20 cellular contexts compared by ENCODE assay signal in the genomic region with DNA sequence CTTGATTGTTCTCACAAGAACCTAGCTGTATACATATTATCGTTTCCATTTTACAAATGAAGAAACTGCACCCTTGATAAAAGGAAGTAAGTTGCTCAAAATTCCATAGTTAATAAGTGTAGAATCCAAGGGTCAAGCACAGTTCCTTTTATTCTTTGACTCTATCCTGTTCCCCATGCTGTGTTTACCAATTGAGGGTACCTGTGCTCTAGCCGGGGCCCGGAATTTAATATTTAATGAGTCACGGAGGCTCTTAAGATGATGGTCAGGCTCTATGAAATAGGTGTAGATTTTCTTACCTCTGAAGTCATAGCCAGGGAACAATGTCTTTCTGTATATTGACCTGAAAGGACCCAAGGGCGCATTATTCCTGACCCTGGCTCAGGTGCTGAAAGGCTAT.
A peak's percentile ranks its signal among the peaks of the same experiment; 100 is the strongest.
DNase-seq lines count a peak whose midpoint lies in the region; ATAC-seq and TF ChIP-seq lines count a peak whose summit lies in the region.
"Had no signal": no experiment of that assay in that cellular context is flagged by ENCODE, and none has a peak within 500 bp of the region (broad histone marks: within the 10 kb centered on the region; RNA-seq: fewer than 3 reads in every experiment).

No MANE protein-coding gene starts in this region.

- TF ChIP-seq EP300 in suprapubic skin (IDR thresholded peaks at IDR 0.05): no peak

- H3K4me1 Mint-ChIP-seq in WTC11: peaks cover 35% of the 10 kb centered on the region
- H3K4me1 Mint-ChIP-seq in activated CD4-positive, alpha-beta T cell treated with anti-CD3 and anti-CD28 coated beads for 36 hours: peaks cover 25% of the 10 kb centered on the region

- H3K27ac ChIP-seq in duodenal mucosa (ENCODE audit: low read depth, low read length): peak overlapping the region; percentile 43
- peak overlapping the region; percentile 50 to 53 for H3K27ac ChIP-seq in mucosa of rectum (ENCODE audit: low read depth in 2 of 2, low read length in 2 of 2)
- H3K27ac ChIP-seq in suprapubic skin: peak overlapping the region; percentile 89

- no peak overlapping the region for H3K27ac Mint-ChIP-seq in WTC11
- no peak overlapping the region for H3K27ac Mint-ChIP-seq in activated CD4-positive, alpha-beta T cell treated with anti-CD3 and anti-CD28 coated beads for 36 hours
- H3K27ac Mint-ChIP-seq: activated naive CD8-positive, alpha-beta T cell; activated T-helper 2 cell treated with anti-CD3 and anti-CD28 coated beads, Interferon-gamma antibody, Interleukin-2, Interleukin-4, amounts not matched to agents 10 μg/mL and 5 μg/mL and 100 μg/mL, durations not matched to agents 14 hours and 24 hours and 36 hours; CD4-positive, alpha-beta T cell; stimulated activated naive CD8-positive, alpha-beta T cell treated with anti-CD3 and anti-CD28 coated beads, Interleukin-15, amount 100 ng/mL, for 72 hours; T-helper 17 cell had no signal

- H3K4me1 ChIP-seq in duodenal mucosa (ENCODE audit: control insufficient read depth in 1 of 2, insufficient read depth in 2 of 2, low read length in 2 of 2) (peaks cover 63 to 80% of the 10 kb centered on the region in 2 donors), mucosa of rectum (ENCODE audit: control insufficient read depth in 2 of 2, insufficient read depth in 2 of 2, low read length in 2 of 2) (peaks cover 23 to 44% of the 10 kb centered on the region in 2 donors), suprapubic skin (peaks cover 39% of the 10 kb centered on the region)

- WGBS in suprapubic skin: 91% methylated on average over 5 of the region's 5 CpGs

- TF ChIP-seq POLR2A in suprapubic skin (IDR thresholded peaks at IDR 0.05): no peak

- CTCF ChIA-PET in WTC11 (lab: Charles Lee): no interaction called here
- CTCF ChIA-PET in activated CD4-positive, alpha-beta T cell treated with anti-CD3 and anti-CD28 coated beads for 36 hours (lab: Charles Lee): no interaction called here

- H3K27me3 Mint-ChIP-seq in WTC11 (ENCODE audit: low read depth): no peaks in the 10 kb centered on the region
- H3K27me3 Mint-ChIP-seq in activated CD4-positive, alpha-beta T cell treated with anti-CD3 and anti-CD28 coated beads for 36 hours: no peaks in the 10 kb centered on the region
- H3K27me3 Mint-ChIP-seq: activated naive CD8-positive, alpha-beta T cell; CD4-positive, alpha-beta T cell; stimulated activated naive CD8-positive, alpha-beta T cell treated with anti-CD3 and anti-CD28 coated beads, Interleukin-15, amount 100 ng/mL, for 72 hours; T-helper 17 cell had no signal

- H3K27me3 ChIP-seq in duodenal mucosa (ENCODE audit: control insufficient read depth in 1 of 2, insufficient read depth in 2 of 2, low read length in 2 of 2) (no peaks in the 10 kb centered on the region), mucosa of rectum (ENCODE audit: control insufficient read depth in 2 of 2, insufficient read depth in 2 of 2, low read length in 2 of 2) (no peaks in the 10 kb centered on the region), suprapubic skin (no peaks in the 10 kb centered on the region)
- H3K27me3 ChIP-seq: vagina had no signal

- H3K9me3 ChIP-seq in duodenal mucosa (ENCODE audit: control insufficient read depth in 1 of 2, low read length in 2 of 2) (no peaks in the 10 kb centered on the region), mucosa of rectum (ENCODE audit: control insufficient read depth in 2 of 2, low read length in 2 of 2) (no peaks in the 10 kb centered on the region), suprapubic skin (no peaks in the 10 kb centered on the region)
- H3K9me3 ChIP-seq: vagina had no signal

- intact Hi-C loops in activated CD4-positive, alpha-beta T cell treated with anti-CD3 and anti-CD28 coated beads for 36 hours (cut with DNase I, micrococcal nuclease): no loop called here

- ATAC-seq in WTC11: no peak
- ATAC-seq in activated CD4-positive, alpha-beta T cell treated with anti-CD3 and anti-CD28 coated beads for 36 hours: no peak
- ATAC-seq: stimulated activated naive CD8-positive, alpha-beta T cell treated with anti-CD3 and anti-CD28 coated beads, Interleukin-15, amount 100 ng/mL, for 72 hours; T-helper 17 cell had no signal

- POLR2A ChIA-PET in WTC11 (lab: Charles Lee): no interaction called here
- POLR2A ChIA-PET in activated CD4-positive, alpha-beta T cell treated with anti-CD3 and anti-CD28 coated beads for 36 hours (lab: Charles Lee): no interaction called here

- peak; percentile 53 for DNase-seq in HT-29 (ENCODE audit: low spot score)
- no peak for DNase-seq in suprapubic skin (ENCODE audit: low spot score in 2 of 2)
- no peak for DNase-seq in WTC11 (ENCODE audit: low spot score)
- no peak for DNase-seq in activated CD4-positive, alpha-beta T cell treated with anti-CD3 and anti-CD28 coated beads for 36 hours
- no peak for DNase-seq in middle frontal gyrus (ENCODE audit: extremely low spot score, low spot score)
- DNase-seq: activated CD8-positive, alpha-beta memory T cell treated with anti-CD3 and anti-CD28 coated beads, Interleukin-2, amount 50 U/mL, for 48 hours; CD4-positive, alpha-beta T cell; DMS153; GF-D8; HCEC 1CT; MM.1S; NCI-H510A treated with DMSO at 0.1 percent for 48 hours; retina; stimulated activated naive CD8-positive, alpha-beta T cell treated with anti-CD3 and anti-CD28 coated beads, Interleukin-15, amount 100 ng/mL, for 72 hours; T-helper 17 cell had no signal

- H3K4me3 ChIP-seq in duodenal mucosa (ENCODE audit: low read depth in 1 of 2, low read length in 2 of 2) (no peak overlapping the region), mucosa of rectum (ENCODE audit: low read length in 2 of 2) (no peak overlapping the region), suprapubic skin (no peak overlapping the region)
- H3K4me3 ChIP-seq: vagina had no signal

- TF ChIP-seq CTCF in suprapubic skin (IDR thresholded peaks at IDR 0.05) (no peak), WTC11 (IDR thresholded peaks at IDR 0.05) (no peak)

- no peak overlapping the region for H3K4me3 Mint-ChIP-seq in WTC11
- no peak overlapping the region for H3K4me3 Mint-ChIP-seq in activated CD4-positive, alpha-beta T cell treated with anti-CD3 and anti-CD28 coated beads for 36 hours
- H3K4me3 Mint-ChIP-seq: activated naive CD8-positive, alpha-beta T cell; CD4-positive, alpha-beta T cell; stimulated activated naive CD8-positive, alpha-beta T cell treated with anti-CD3 and anti-CD28 coated beads, Interleukin-15, amount 100 ng/mL, for 72 hours; T-helper 17 cell had no signal

- H3K9ac ChIP-seq in duodenal mucosa (ENCODE audit: low read depth in 1 of 2, low read length in 2 of 2) (no peak overlapping the region), mucosa of rectum (ENCODE audit: low read depth in 1 of 2, low read length in 2 of 2) (no peak overlapping the region)

- H3K36me3 ChIP-seq in duodenal mucosa (ENCODE audit: control insufficient read depth in 1 of 2, insufficient read depth in 2 of 2, low read length in 2 of 2) (no peaks in the 10 kb centered on the region), mucosa of rectum (ENCODE audit: control insufficient read depth in 2 of 2, insufficient read depth in 2 of 2, low read length in 2 of 2) (no peaks in the 10 kb centered on the region), suprapubic skin (no peaks in the 10 kb centered on the region)
- H3K36me3 ChIP-seq: vagina had no signal

- no peaks in the 10 kb centered on the region for H3K36me3 Mint-ChIP-seq in WTC11
- peaks cover 18% of the 10 kb centered on the region for H3K36me3 Mint-ChIP-seq in activated CD4-positive, alpha-beta T cell treated with anti-CD3 and anti-CD28 coated beads for 36 hours (ENCODE audit: low read depth)

- H3K9me3 Mint-ChIP-seq in WTC11: 0 out of 2 replicates have a peak, but pooled peaks cover 4% of the 10 kb centered on the region
- no peaks in the 10 kb centered on the region for H3K9me3 Mint-ChIP-seq in activated CD4-positive, alpha-beta T cell treated with anti-CD3 and anti-CD28 coated beads for 36 hours (ENCODE audit: low read depth)
- H3K9me3 Mint-ChIP-seq: activated T-helper 2 cell treated with anti-CD3 and anti-CD28 coated beads, Interferon-gamma antibody, Interleukin-2, Interleukin-4, amounts not matched to agents 10 μg/mL and 5 μg/mL and 100 μg/mL, durations not matched to agents 14 hours and 24 hours and 36 hours; CD4-positive, alpha-beta T cell; stimulated activated naive CD8-positive, alpha-beta T cell treated with anti-CD3 and anti-CD28 coated beads, Interleukin-15, amount 100 ng/mL, for 72 hours had no signal

TF ChIP-seq in WTC11, 78 proteins besides CTCF, POLR2A, EP300 and RAD21:
- no peak for TF ChIP-seq AR (CRISPR knock-in tag; IDR thresholded peaks at IDR 0.05)
- no peak for TF ChIP-seq HMGA2 (CRISPR knock-in tag; IDR thresholded peaks at IDR 0.05)
- TF ChIP-seq NR3C1 (CRISPR knock-in tag; conservative IDR thresholded peaks at IDR 0.05; ENCODE audit: low read depth): no peak
- TF ChIP-seq ATF3 (CRISPR knock-in tag; conservative IDR thresholded peaks at IDR 0.05): no peak
- no peak for TF ChIP-seq GTF2I (CRISPR knock-in tag; conservative IDR thresholded peaks at IDR 0.05)
- TF ChIP-seq EMX1 (CRISPR knock-in tag; IDR thresholded peaks at IDR 0.05): no peak
- no peak for TF ChIP-seq NFATC4 (CRISPR knock-in tag; IDR thresholded peaks at IDR 0.05)
- TF ChIP-seq JAZF1 (CRISPR knock-in tag; IDR thresholded peaks at IDR 0.05): no peak
- no peak for TF ChIP-seq KAT7 (CRISPR knock-in tag; IDR thresholded peaks at IDR 0.05; ENCODE audit: borderline replicate concordance)
